Comparison of ENCODE assay signal across 21 cellular contexts in genomic region chr3:52841211-52841980, GRCh38. TPM values are rescaled to one million over a fixed set of nuclear protein-coding genes. Genes with fewer than 3 reads are reported as not detected.
DNase-seq lines count a peak whose midpoint lies in the region; ATAC-seq, FAIRE-seq and TF ChIP-seq lines count a peak whose summit lies in the region.
"Had no signal": no experiment of that assay in that cellular context is flagged by ENCODE, and none has a peak within 500 bp of the region (broad histone marks: within the 10 kb centered on the region; RNA-seq: fewer than 3 reads in every experiment).

No MANE protein-coding gene starts in this region.

- H3K79me2 ChIP-seq in astrocyte (ENCODE audit: insufficient read depth, low read length) = no peaks in the 10 kb centered on the region

- intact Hi-C loops in sigmoid colon (cut with DNase I) = loop anchor here (10.0 kb wide), 1 partner anchor 93 kb away; no protein-coding TSS in a partner anchor

- H3K27me3 Mint-ChIP-seq in activated T-cell treated with anti-CD3 and anti-CD28 coated beads, Interleukin-2, amount 50 U/mL, for 24 hours = no peaks in the 10 kb centered on the region
- H3K27me3 Mint-ChIP-seq in astrocyte (ENCODE audit: low read depth, unreplicated experiment) = peaks cover 3% of the 10 kb centered on the region
- H3K27me3 Mint-ChIP-seq: activated naive CD8-positive, alpha-beta T cell; naive B cell had no signal

- H3K4me1 Mint-ChIP-seq in activated T-cell treated with anti-CD3 and anti-CD28 coated beads, Interleukin-2, amount 50 U/mL, for 24 hours (ENCODE audit: low read depth) = peaks cover 41% of the 10 kb centered on the region
- peaks cover 10% of the 10 kb centered on the region for H3K4me1 Mint-ChIP-seq in astrocyte (ENCODE audit: low read depth, unreplicated experiment)

- peak overlapping the region; percentile 65 for H3K27ac Mint-ChIP-seq in activated T-cell treated with anti-CD3 and anti-CD28 coated beads, Interleukin-2, amount 50 U/mL, for 24 hours
- no peak overlapping the region for H3K27ac Mint-ChIP-seq in astrocyte (ENCODE audit: unreplicated experiment)
- H3K27ac Mint-ChIP-seq: activated naive CD8-positive, alpha-beta T cell had no signal

- H3K9me3 ChIP-seq in astrocyte (ENCODE audit: insufficient read depth, low read depth, low read length) (no peaks in the 10 kb centered on the region), liver (ENCODE audit: control insufficient read depth in 4 of 4, low read length in 3 of 4) (no peaks in the 10 kb centered on the region), thoracic aorta (no peaks in the 10 kb centered on the region), sigmoid colon (no peaks in the 10 kb centered on the region)
- H3K9me3 ChIP-seq: left lung, tibial nerve had no signal

- TF ChIP-seq EP300 in sigmoid colon (IDR thresholded peaks at IDR 0.05) = no peak

- no peak for ATAC-seq in thoracic aorta (ENCODE audit: insufficient number of reproducible peaks, low FRiP score, low read depth)
- no peak for ATAC-seq in HG02623 (IDR thresholded peaks at IDR 0.05; ENCODE audit: unreplicated experiment)

- TF ChIP-seq CTCF in astrocyte (IDR thresholded peaks at IDR 0.05; ENCODE audit: insufficient read depth, low read depth, low read length) (no peak), liver (IDR thresholded peaks at IDR 0.05; ENCODE audit: low read depth, low read length, missing input control) (no peak), thoracic aorta (IDR thresholded peaks at IDR 0.05) (no peak), sigmoid colon (IDR thresholded peaks at IDR 0.05) (no peak)

- TF ChIP-seq RAD21 in liver (IDR thresholded peaks at IDR 0.05) = no peak

- no peak overlapping the region for H3K27ac ChIP-seq in astrocyte (ENCODE audit: low read depth, low read length)
- peak overlapping the region; percentile 91 to 97 for H3K27ac ChIP-seq in liver (ENCODE audit: low read depth in 1 of 2, low read length in 2 of 2)
- H3K27ac ChIP-seq in thoracic aorta = peak overlapping the region; percentile 19 to 96
- H3K27ac ChIP-seq in sigmoid colon = no peak overlapping the region
- H3K27ac ChIP-seq: C4-2B, left lung, tibial nerve had no signal

- no peak for DNase-seq in activated T-cell treated with anti-CD3 and anti-CD28 coated beads, Interleukin-2, amount 50 U/mL, for 24 hours
- DNase-seq in activated T-cell treated with anti-CD3 and anti-CD28 coated beads, Interleukin-2, amount 50 U/mL, for 48 hours = no peak
- peak; percentile 10 for DNase-seq in astrocyte (ENCODE audit: low read depth)
- DNase-seq in thoracic aorta (ENCODE audit: low spot score) = no peak
- no peak for DNase-seq in activated naive CD4-positive, alpha-beta T cell treated with anti-CD3 and anti-CD28 coated beads, Interleukin-2, amount 50 U/mL, for 16 hours
- DNase-seq in sigmoid colon = no peak
- DNase-seq: 8988T; activated CD4-positive, alpha-beta T cell treated with anti-CD3 and anti-CD28 coated beads for 1 hour; caudate nucleus; KG1; left lung; naive B cell; NCI-H1417; NCI-H226; SIG-M5; stimulated activated CD4-positive, alpha-beta T cell treated with anti-CD3 and anti-CD28 coated beads, Interleukin-4, amount 100 ng/mL, for 24 hours had no signal

- H3K4me2 ChIP-seq in astrocyte (ENCODE audit: low read length) = no peak overlapping the region

- TF ChIP-seq POLR2A in sigmoid colon (IDR thresholded peaks at IDR 0.05) = no peak

- H3K4me1 ChIP-seq in astrocyte (ENCODE audit: insufficient read depth, low read length) = peaks cover 8% of the 10 kb centered on the region
- H3K4me1 ChIP-seq in liver (ENCODE audit: control insufficient read depth in 4 of 4, insufficient read depth in 4 of 4, low read length in 3 of 4) = peaks cover 5 to 51% (median 33%) of the 10 kb centered on the region in 4 donors
- peaks cover 26 to 54% of the 10 kb centered on the region in 2 donors for H3K4me1 ChIP-seq in thoracic aorta (ENCODE audit: control insufficient read depth in 1 of 2, low read depth in 2 of 2)
- H3K4me1 ChIP-seq in sigmoid colon = peaks cover 0 to 35% (median 27%) of the 10 kb centered on the region in 4 donors

- no peak overlapping the region for H2AFZ ChIP-seq in astrocyte (ENCODE audit: low read depth, low read length)

- no peaks in the 10 kb centered on the region for H3K27me3 ChIP-seq in astrocyte (ENCODE audit: insufficient read depth, low read length)
- H3K27me3 ChIP-seq in liver (ENCODE audit: control insufficient read depth in 4 of 4, insufficient read depth in 4 of 4, low read length in 3 of 4) = no peaks in the 10 kb centered on the region
- H3K27me3 ChIP-seq in thoracic aorta (replicated peaks; ENCODE audit: insufficient read depth) = no peaks in the 10 kb centered on the region
- H3K27me3 ChIP-seq in sigmoid colon = no peaks in the 10 kb centered on the region
- H3K27me3 ChIP-seq: left lung, tibial nerve had no signal

- peaks cover 47% of the 10 kb centered on the region for H3K36me3 Mint-ChIP-seq in activated T-cell treated with anti-CD3 and anti-CD28 coated beads, Interleukin-2, amount 50 U/mL, for 24 hours (ENCODE audit: low read depth)
- H3K36me3 Mint-ChIP-seq in astrocyte (ENCODE audit: low read depth, unreplicated experiment) = peaks cover 14% of the 10 kb centered on the region

- H3K4me3 Mint-ChIP-seq in activated T-cell treated with anti-CD3 and anti-CD28 coated beads, Interleukin-2, amount 50 U/mL, for 24 hours = no peak overlapping the region
- H3K4me3 Mint-ChIP-seq in astrocyte (ENCODE audit: unreplicated experiment) = no peak overlapping the region
- H3K4me3 Mint-ChIP-seq: activated naive CD8-positive, alpha-beta T cell; naive B cell had no signal

- no peak for FAIRE-seq in astrocyte (lab: Jason Lieb, UNC)

- H3K36me3 ChIP-seq in astrocyte (ENCODE audit: insufficient read depth, low read length) (no peaks in the 10 kb centered on the region), liver (ENCODE audit: control insufficient read depth in 4 of 4, insufficient read depth in 3 of 4, low read depth in 1 of 4, low read length in 3 of 4) (peaks cover 0 to 3% (median 2%) of the 10 kb centered on the region in 4 donors), thoracic aorta (peaks cover 26% of the 10 kb centered on the region), sigmoid colon (peaks cover 0 to 56% (median 10%) of the 10 kb centered on the region in 4 donors)

- H3K4me3 ChIP-seq in astrocyte (ENCODE audit: insufficient read depth, low read depth, low read length) (no peak overlapping the region), liver (ENCODE audit: low read depth in 1 of 3, low read length in 3 of 3) (no peak overlapping the region), thoracic aorta (no peak overlapping the region), sigmoid colon (no peak overlapping the region)
- H3K4me3 ChIP-seq: left lung, tibial nerve had no signal

- 95% methylated on average over 12 of the region's 12 CpGs for WGBS in liver
- 94 to 96% methylated on average over 12 of the region's 12 CpGs for WGBS in sigmoid colon, 2 donors

- H3K9me3 Mint-ChIP-seq in activated T-cell treated with anti-CD3 and anti-CD28 coated beads, Interleukin-2, amount 50 U/mL, for 24 hours = no peaks in the 10 kb centered on the region
- H3K9me3 Mint-ChIP-seq in astrocyte (ENCODE audit: unreplicated experiment) = no peaks in the 10 kb centered on the region

- H3K9ac ChIP-seq in astrocyte (ENCODE audit: low read length) (no peak overlapping the region), liver (ENCODE audit: low read depth in 1 of 2, low read length in 2 of 2) (no peak overlapping the region)

- peaks cover 3% of the 10 kb centered on the region for H4K20me1 ChIP-seq in astrocyte (ENCODE audit: insufficient read depth, low read length)

TF ChIP-seq in liver, 16 proteins besides CTCF, POLR2A, EP300 and RAD21 (continues in another document):
- TF ChIP-seq SP1 (IDR thresholded peaks at IDR 0.05) (no peak), HNF4A (conservative IDR thresholded peaks at IDR 0.05) (peak in 1 of 2 donors; percentile 43), GABPA (IDR thresholded peaks at IDR 0.05 in 1 of 2, conservative IDR thresholded peaks at IDR 0.05 in 1 of 2) (no peak), ATF3 (IDR thresholded peaks at IDR 0.05) (no peak)

RNA-seq across cellular contexts. Expression of gene MUSTN1, which starts 6.6 kb away (rescaled TPM):
- total RNA-seq in astrocyte = not detected in 2 replicates
- total RNA-seq in liver = 10 to 100 TPM in 1 of 2 donors, under 1 TPM in 1; 0.25 to 12.1 TPM
- 1 to 10 TPM; 1.8 to 6.1 TPM for polyA plus RNA-seq in liver
- 10 to 100 TPM; 21.0 to 33.8 TPM for total RNA-seq in thoracic aorta
- 10 to 100 TPM in 1 of 4 donors, 1 to 10 TPM in 3; 4.2 to 12.7 (median 6.9) TPM for total RNA-seq in sigmoid colon
- 10 to 100 TPM in 1 of 3 donors, 1 to 10 TPM in 1, not detected in 1; 7.2 to 11.1 TPM for polyA plus RNA-seq in sigmoid colon

RNA-seq across cellular contexts. Expression of gene ITIH4, which starts 10.9 kb away (rescaled TPM):
- total RNA-seq in astrocyte (2.8 and 5.3 TPM in 2 replicates), liver (1,000 to 10,000 TPM in 1 of 2 donors, 100 to 1,000 TPM in 1; 447 to 2,000 TPM), thoracic aorta (10 to 100 TPM; 50.6 to 51.4 TPM), sigmoid colon (10 to 100 TPM in 1 of 4 donors, 1 to 10 TPM in 3; 2.5 to 12.2 (median 6.7) TPM)
- polyA plus RNA-seq in liver (1,000 to 10,000 TPM; 2,821 to 3,354 TPM), sigmoid colon (1 to 10 TPM in 1 of 3 donors, not detected in 2; 5.4 TPM)

RNA-seq across cellular contexts. Expression of gene ITIH3, which starts 46.8 kb away (rescaled TPM):
- total RNA-seq in astrocyte (0.16 and 0.36 TPM in 2 replicates), liver (1,000 to 10,000 TPM in 1 of 2 donors, 100 to 1,000 TPM in 1; 507 to 1,075 TPM), thoracic aorta (10 to 100 TPM in 1 of 2 donors, 1 to 10 TPM in 1; 2.6 to 14.2 TPM), sigmoid colon (1 to 10 TPM in 1 of 4 donors, under 1 TPM in 2, not detected in 1; 0.14 to 2.3 (median 0.36) TPM)
- polyA plus RNA-seq in liver (1,000 to 10,000 TPM in 1 of 2 donors, 100 to 1,000 TPM in 1; 743 to 1,326 TPM), sigmoid colon (under 1 TPM in 1 of 3 donors, not detected in 2; 0.95 TPM)

RNA-seq across cellular contexts. Expression of gene STIMATE, which starts 56.0 kb away (rescaled TPM):
- total RNA-seq in astrocyte (12.1 and 14.7 TPM in 2 replicates), liver (10 to 100 TPM; 14.0 to 24.4 TPM), thoracic aorta (10 to 100 TPM; 45.2 to 75.1 TPM), sigmoid colon (10 to 100 TPM; 11.5 to 19.5 (median 14.7) TPM)
- polyA plus RNA-seq in liver (10 to 100 TPM; 18.6 to 23.1 TPM), sigmoid colon (1 to 10 TPM; 2.5 to 7.7 (median 4.8) TPM)

Comparison
In these comparisons a context has a peak if more than half of its experiments do, and no peak if none do; other contexts are left out.
1. H3K27ac ChIP-seq: peak in liver (2 of 2) and thoracic aorta (2 of 2); none in astrocyte (single experiment) and sigmoid colon (0 of 4).
2. RNA of gene ITIH4, which starts 10.9 kb away (total RNA-seq): 447 to 2,000 TPM in liver; 50.6 to 51.4 TPM in thoracic aorta, 2.5 to 12.2 TPM in sigmoid colon and 2.8 to 5.3 TPM in astrocyte; every median in the first group is over 4 times any median in the second.
3. RNA of gene ITIH3, which starts 46.8 kb away (total RNA-seq): 507 to 1,075 TPM in liver; 2.6 to 14.2 TPM in thoracic aorta, 0.14 to 2.3 TPM in sigmoid colon and 0.16 to 0.36 TPM in astrocyte; every median in the first group is over 10 times any median in the second.